8 cellular contexts compared by ENCODE assay signal in the genomic region with DNA sequence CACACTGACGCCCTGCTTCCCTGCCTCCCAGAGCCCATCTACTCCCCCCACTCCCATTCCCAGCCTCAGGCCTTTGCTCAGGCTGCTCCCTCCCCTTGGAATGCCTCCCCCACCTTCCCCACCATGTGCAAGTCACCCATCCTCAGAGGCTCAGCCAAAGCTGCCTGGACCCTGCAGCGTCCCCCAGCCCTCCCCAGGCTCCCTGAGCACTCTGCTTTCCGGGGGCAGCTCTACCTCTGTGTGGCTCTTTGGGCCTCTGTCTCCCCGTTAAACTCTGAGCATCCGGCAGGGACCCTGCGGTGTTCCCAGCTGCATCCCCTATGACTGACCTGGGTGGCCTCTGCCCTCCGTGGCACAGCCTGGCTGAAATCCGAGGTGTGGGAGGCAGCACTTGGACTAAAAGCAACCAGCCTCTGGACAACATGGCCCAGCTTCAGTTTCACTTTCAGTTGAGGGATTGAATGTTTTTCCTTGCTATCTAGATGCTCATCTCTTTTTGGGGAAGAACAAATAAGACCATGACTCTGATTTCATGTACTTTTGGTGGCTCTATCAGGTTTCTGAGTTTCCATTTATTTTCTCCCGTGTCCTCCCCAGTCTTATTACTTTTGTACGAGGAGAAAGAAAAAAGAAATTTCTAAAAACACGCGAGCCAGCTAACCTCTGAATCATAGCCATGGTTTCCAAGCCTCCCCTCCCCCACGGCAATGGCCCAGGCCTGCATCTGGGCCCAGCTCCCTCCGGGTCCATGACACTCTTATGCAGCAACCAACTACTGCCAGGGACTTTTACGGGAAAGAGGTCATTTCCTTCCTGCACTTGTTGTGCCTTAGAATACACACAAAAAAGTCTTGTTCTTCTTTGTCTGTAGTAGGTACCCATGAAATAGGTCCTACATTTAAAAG. TPM values are rescaled to one million over a fixed set of nuclear protein-coding genes. Genes with fewer than 3 reads are reported as not detected.
A peak's percentile ranks its signal among the peaks of the same experiment; 100 is the strongest.
DNase-seq lines count a peak whose midpoint lies in the region; ATAC-seq, FAIRE-seq and TF ChIP-seq lines count a peak whose summit lies in the region.

No MANE protein-coding gene starts in this region.

- peaks cover 64% of the 10 kb centered on the region for H3K36me3 Mint-ChIP-seq in T-helper 2 cell treated with Interferon-gamma antibody and Interleukin-4, amounts not matched to agents 5 μg/mL and 100 μg/mL, for 36 hours (ENCODE audit: low read depth)

- ATAC-seq in GM21515 (IDR thresholded peaks at IDR 0.05; ENCODE audit: unreplicated experiment) (no peak), HG02678 (IDR thresholded peaks at IDR 0.05; ENCODE audit: unreplicated experiment) (no peak)

- no peaks in the 10 kb centered on the region for H3K27me3 Mint-ChIP-seq in T-helper 2 cell treated with Interferon-gamma antibody and Interleukin-4, amounts not matched to agents 5 μg/mL and 100 μg/mL, for 36 hours (ENCODE audit: low read depth)

- H3K4me3 Mint-ChIP-seq in T-helper 2 cell treated with Interferon-gamma antibody and Interleukin-4, amounts not matched to agents 5 μg/mL and 100 μg/mL, for 36 hours = peak overlapping the region; percentile 94

- peak overlapping the region; percentile 94 for H3K27ac Mint-ChIP-seq in T-helper 2 cell treated with Interferon-gamma antibody and Interleukin-4, amounts not matched to agents 5 μg/mL and 100 μg/mL, for 36 hours

- no peaks in the 10 kb centered on the region for H3K36me3 ChIP-seq in right atrium auricular region

- DNase-seq in H54 (ENCODE audit: insufficient read length, low spot score) (peak; percentile 56), amygdala (lab: John Stamatoyannopoulos, UW) (peak in 46 of 56 donors; percentile 8 to 87 (median 48)), right atrium auricular region (ENCODE audit: low spot score) (peak; percentile 93), pulmonary artery endothelial cell (ENCODE audit: low read depth, low spot score) (peak; percentile 95), ureter (ENCODE audit: low spot score) (peak; percentile 88)
- DNase-seq in T-helper 2 cell treated with Interferon-gamma antibody and Interleukin-4, amounts not matched to agents 5 μg/mL and 100 μg/mL, for 36 hours (ENCODE audit: low spot score) = peak; percentile 60

- peak overlapping the region; percentile 82 to 92 for H3K27ac ChIP-seq in right atrium auricular region

- no peaks in the 10 kb centered on the region for H3K9me3 ChIP-seq in right atrium auricular region

- H3K9me3 Mint-ChIP-seq in T-helper 2 cell treated with Interferon-gamma antibody and Interleukin-4, amounts not matched to agents 5 μg/mL and 100 μg/mL, for 36 hours = peaks cover 6% of the 10 kb centered on the region

- peaks cover 69% of the 10 kb centered on the region for H3K4me1 Mint-ChIP-seq in T-helper 2 cell treated with Interferon-gamma antibody and Interleukin-4, amounts not matched to agents 5 μg/mL and 100 μg/mL, for 36 hours (ENCODE audit: low read depth)

- peak overlapping the region; percentile 33 to 53 for H3K4me3 ChIP-seq in right atrium auricular region

- FAIRE-seq in H54 (lab: Jason Lieb, UNC) = peak; percentile 6

- TF ChIP-seq POLR2A in H54 (IDR thresholded peaks at IDR 0.05; ENCODE audit: low read depth, low read length) = no peak

- TF ChIP-seq CTCF in right atrium auricular region (IDR thresholded peaks at IDR 0.05) = no peak

- H3K4me1 ChIP-seq in right atrium auricular region = peaks cover 0 to 68% of the 10 kb centered on the region in 2 donors

- H3K27me3 ChIP-seq in right atrium auricular region = no peaks in the 10 kb centered on the region

RNA-seq across cellular contexts. Expression of a gene that starts 3.8 kb away (rescaled TPM):
- total RNA-seq in right atrium auricular region (10 to 100 TPM; 13.8 to 29.5 TPM), pulmonary artery endothelial cell (52.0 and 59.1 TPM in 2 replicates), ureter (47.4 TPM)

RNA-seq across cellular contexts. Expression of a gene that starts 44.8 kb away (rescaled TPM):
- total RNA-seq in right atrium auricular region (1 to 10 TPM in 1 of 2 donors, under 1 TPM in 1; 0.24 to 2.1 TPM), pulmonary artery endothelial cell (0.04 and 0.53 TPM in 2 replicates), ureter (34.4 TPM)

Comparison
In these comparisons a context has a peak if more than half of its experiments do, and no peak if none do; other contexts are left out.
1. RNA of a gene that starts 44.8 kb away (total RNA-seq): 34.4 TPM in ureter (single experiment); 0.24 to 2.1 TPM in right atrium auricular region and 0.04 to 0.53 TPM in pulmonary artery endothelial cell; every median in the first group is over 10 times any median in the second.
2. Peak in every context shown above with its lines, with median percentiles within 50 percentile points of each other: DNase-seq.